Comparison of ENCODE assay signal across 8 cellular contexts in genomic region chr2:45610281-45611019, GRCh38.
DNase-seq lines count a peak whose midpoint lies in the region; ATAC-seq and TF ChIP-seq lines count a peak whose summit lies in the region.

No MANE protein-coding gene starts in this region.

- TF ChIP-seq CTCF in choroid plexus epithelial cell (conservative IDR thresholded peaks at IDR 0.05; ENCODE audit: low read depth, low read length), result peak; percentile 63

- peak overlapping the region; percentile 77 for H3K4me3 ChIP-seq in choroid plexus epithelial cell (ENCODE audit: low read depth, low read length)

- peak overlapping the region; percentile 77 for H3K27ac ChIP-seq in layer of hippocampus (ENCODE audit: low read depth, low read length)

- no peaks in the 10 kb centered on the region for H3K27me3 ChIP-seq in layer of hippocampus (ENCODE audit: control insufficient read depth, insufficient read depth, low read length)

- peak; percentile 51 for DNase-seq in AG08395 (ENCODE audit: low spot score)
- DNase-seq in NCI-H2171 treated with DMSO at 0.1 percent for 48 hours (lab: John Stamatoyannopoulos, UW), result peak; percentile 83
- peak; percentile 45 for DNase-seq in activated CD4-positive, CD25-positive, alpha-beta regulatory T cell treated with anti-CD3 and anti-CD28 coated beads, Interleukin-2, amount 50 U/mL, for 72 hours
- DNase-seq in choroid plexus epithelial cell (ENCODE audit: low read depth), result peak; percentile 73
- peak; percentile 38 for DNase-seq in stimulated activated CD4-positive, alpha-beta T cell treated with anti-CD3 and anti-CD28 coated beads, Interleukin-1b, Interleukin-23, amount 100 ng/mL, for 48 hours

- ATAC-seq in GM18867 (IDR thresholded peaks at IDR 0.05; ENCODE audit: unreplicated experiment), result peak; percentile 48
- ATAC-seq in HG03135 (IDR thresholded peaks at IDR 0.05; ENCODE audit: unreplicated experiment), result peak; percentile 40

Comparison
In these comparisons a context has a peak if more than half of its experiments do, and no peak if none do; other contexts are left out.
1. Peak in every context shown above with its lines: DNase-seq, ATAC-seq, H3K4me3 ChIP-seq and H3K27ac ChIP-seq.